In the genomic region with DNA sequence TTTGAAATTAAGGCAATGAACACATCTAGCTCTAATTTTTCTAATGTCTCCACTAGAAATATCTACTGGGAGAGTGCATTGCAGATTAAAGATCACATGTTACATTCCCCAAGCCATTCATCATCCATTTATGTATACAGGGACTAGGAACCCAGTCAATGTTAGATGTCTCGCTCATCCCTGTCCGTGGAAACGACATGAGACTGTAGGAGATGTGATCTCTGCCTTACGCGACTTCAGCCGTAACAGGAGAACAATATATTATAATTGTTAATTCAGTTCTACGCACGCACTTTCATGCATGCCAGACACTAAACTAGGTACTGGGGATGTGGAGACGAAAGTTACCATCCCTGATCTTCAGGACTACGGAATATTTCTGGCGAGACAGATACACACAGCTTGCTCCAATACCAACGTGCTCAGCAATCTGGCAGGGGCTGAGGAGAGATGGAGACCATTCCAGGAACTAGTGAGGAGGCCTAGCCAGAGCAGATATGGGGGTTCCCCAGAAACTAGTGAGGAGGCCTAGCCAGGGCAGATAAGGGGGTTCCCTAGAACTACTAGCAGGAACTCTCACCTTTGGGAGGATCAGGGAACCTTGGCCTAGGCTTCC, we compare ENCODE assay signal across 8 cellular contexts. TPM values are rescaled to one million over a fixed set of nuclear protein-coding genes. Genes with fewer than 3 reads are reported as not detected.
DNase-seq lines count a peak whose midpoint lies in the region; ATAC-seq, FAIRE-seq and TF ChIP-seq lines count a peak whose summit lies in the region.

No MANE protein-coding gene starts in this region.

- POLR2A ChIA-PET in BJ (lab: Charles Lee) = interaction anchor here (0.8 kb wide), 1 partner anchor 14 kb away, joined by 4 read pairs; no protein-coding TSS in a partner anchor

- peak; percentile 31 for ATAC-seq in GM21619 (IDR thresholded peaks at IDR 0.05; ENCODE audit: unreplicated experiment)

- H3K4me1 ChIP-seq in SJSA1 (replicated peaks) = 0 out of 2 replicates have a peak, but pooled peaks cover 5% of the 10 kb centered on the region
- peaks cover 17 to 18% of the 10 kb centered on the region in 2 experiments for H3K4me1 ChIP-seq in neutrophil (ENCODE audit: control insufficient read depth in 1 of 2, insufficient read depth in 1 of 2, low read depth in 1 of 2, low read length in 1 of 2)

- FAIRE-seq in urothelium cell line (lab: Jason Lieb, UNC) = no peak

- CTCF ChIA-PET in BJ (lab: Yijun Ruan, JAX) = interaction anchor here (0.6 to 1.0 kb wide), 4 partner anchors 11 to 177 kb away, joined by 3 to 4 read pairs (median 3); no protein-coding TSS in a partner anchor

- H3K36me3 ChIP-seq in BJ (ENCODE audit: control insufficient read depth, insufficient read depth, low read length) = no peaks in the 10 kb centered on the region
- no peaks in the 10 kb centered on the region; the same call in 1 of the 2 replicates for H3K36me3 ChIP-seq in SJSA1
- peaks cover 15% of the 10 kb centered on the region for H3K36me3 ChIP-seq in neutrophil

- H3K4me3 ChIP-seq in BJ (ENCODE audit: low read depth, low read length) = peak overlapping the region; percentile 69
- H3K4me3 ChIP-seq in SJSA1 = peak overlapping the region; percentile 59
- peak overlapping the region; percentile 73 for H3K4me3 ChIP-seq in epithelial cell of proximal tubule (ENCODE audit: low read depth, low read length)
- peak overlapping the region; percentile 67 to 76 for H3K4me3 ChIP-seq in neutrophil (ENCODE audit: low read depth in 1 of 2, low read length in 1 of 2)

- TF ChIP-seq CTCF in BJ (IDR thresholded peaks at IDR 0.05; ENCODE audit: insufficient read depth, low read depth, low read length) = no peak
- no peak for TF ChIP-seq CTCF in epithelial cell of proximal tubule (conservative IDR thresholded peaks at IDR 0.05; ENCODE audit: low read depth, low read length)
- TF ChIP-seq CTCF in neutrophil (IDR thresholded peaks at IDR 0.05) = no peak

- H3K9me3 ChIP-seq in SJSA1 (replicated peaks) = no peaks in the 10 kb centered on the region
- no peaks in the 10 kb centered on the region for H3K9me3 ChIP-seq in neutrophil

- DNase-seq in BJ (ENCODE audit: low read depth) (no peak), SJSA1 (ENCODE audit: low read depth in 1 of 2, low spot score in 2 of 2) (no peak), epithelial cell of proximal tubule (ENCODE audit: low read depth) (no peak), D341Med (ENCODE audit: low spot score) (no peak), NCI-H2171 treated with DMSO at 0.1 percent for 48 hours (lab: John Stamatoyannopoulos, UW) (no peak), urothelium cell line (ENCODE audit: low spot score) (no peak)

- H3K27ac ChIP-seq in SJSA1 = no peak overlapping the region
- H3K27ac ChIP-seq in neutrophil = peak overlapping the region; percentile 80

- H3K27me3 ChIP-seq in BJ (ENCODE audit: control insufficient read depth, insufficient read depth, low read length) (no peaks in the 10 kb centered on the region), SJSA1 (replicated peaks) (no peaks in the 10 kb centered on the region), neutrophil (no peaks in the 10 kb centered on the region)

RNA-seq across cellular contexts. Expression of a gene that starts 0.7 kb away (rescaled TPM):
- 14.9 and 23.5 TPM in 2 replicates for polyA plus RNA-seq in BJ (2011; rRNA removed)
- 7.6 and 12.7 TPM in 2 replicates for polyA minus RNA-seq in BJ (2011; rRNA and poly(A)+ RNA removed)
- 8.1 and 13.5 TPM in 2 replicates for total RNA-seq in SJSA1 (2014; rRNA removed; shearing (Covaris generic))
- 17.2 and 24.1 TPM in 2 replicates for total RNA-seq in epithelial cell of proximal tubule

RNA-seq across cellular contexts. Expression of a gene that starts 21.7 kb away (rescaled TPM):
- 5.8 and 7.2 TPM in 2 replicates for polyA plus RNA-seq in BJ (2011; rRNA removed)
- 10.2 and 12.0 TPM in 2 replicates for polyA minus RNA-seq in BJ (2011; rRNA and poly(A)+ RNA removed)
- 1.4 and 1.7 TPM in 2 replicates for total RNA-seq in SJSA1 (2014; rRNA removed; shearing (Covaris generic))
- 2.3 and 3.8 TPM in 2 replicates for total RNA-seq in epithelial cell of proximal tubule

RNA-seq across cellular contexts. Expression of a gene that starts 35.6 kb away (rescaled TPM):
- 11.4 and 18.3 TPM in 2 replicates for polyA plus RNA-seq in BJ (2011; rRNA removed)
- polyA minus RNA-seq in BJ (2011; rRNA and poly(A)+ RNA removed) = 5.2 and 8.0 TPM in 2 replicates
- total RNA-seq in SJSA1 (2014; rRNA removed; shearing (Covaris generic)) = 12.8 and 14.8 TPM in 2 replicates
- total RNA-seq in epithelial cell of proximal tubule = 28.1 and 34.1 TPM in 2 replicates

RNA-seq across cellular contexts. Expression of a gene that starts 35.9 kb away (rescaled TPM):
- polyA plus RNA-seq in BJ (2011; rRNA removed) = 153 and 181 TPM in 2 replicates
- polyA minus RNA-seq in BJ (2011; rRNA and poly(A)+ RNA removed) = 92.8 and 124 TPM in 2 replicates
- 70.6 and 85.1 TPM in 2 replicates for total RNA-seq in SJSA1 (2014; rRNA removed; shearing (Covaris generic))
- total RNA-seq in epithelial cell of proximal tubule = 54.8 and 76.3 TPM in 2 replicates

RNA-seq across cellular contexts. Expression of a gene that starts 50.9 kb away (rescaled TPM):
- 19.4 and 31.8 TPM in 2 replicates for polyA plus RNA-seq in BJ (2011; rRNA removed)
- 16.3 and 23.2 TPM in 2 replicates for polyA minus RNA-seq in BJ (2011; rRNA and poly(A)+ RNA removed)
- 22.3 and 32.8 TPM in 2 replicates for total RNA-seq in SJSA1 (2014; rRNA removed; shearing (Covaris generic))
- total RNA-seq in epithelial cell of proximal tubule = 15.9 and 24.2 TPM in 2 replicates
